In genomic region chr12:77535734-77536133, GRCh38 we compare ENCODE assay signal across 16 cellular contexts.
DNase-seq lines count a peak whose midpoint lies in the region; TF ChIP-seq lines count a peak whose summit lies in the region.
"Had no signal": no experiment of that assay in that cellular context is flagged by ENCODE, and none has a peak within 500 bp of the region (broad histone marks: within the 10 kb centered on the region; RNA-seq: fewer than 3 reads in every experiment).

No MANE protein-coding gene starts in this region.

- no peak overlapping the region for H2BK5ac ChIP-seq in neuronal stem cell (ENCODE audit: low read length)

- no peaks in the 10 kb centered on the region for H3K79me2 ChIP-seq in PC-9 (ENCODE audit: low read depth)

- no peak overlapping the region for H2BK15ac ChIP-seq in neuronal stem cell (ENCODE audit: low read length)

- no peak overlapping the region for H3K27ac ChIP-seq in neuronal stem cell (replicated peaks; ENCODE audit: low read length)
- H3K27ac ChIP-seq in skeletal muscle tissue (ENCODE audit: low read depth, low read length): peak overlapping the region; percentile 26
- no peak overlapping the region for H3K27ac ChIP-seq in CD4-positive, alpha-beta memory T cell (ENCODE audit: low read depth, low read length)
- no peak overlapping the region for H3K27ac ChIP-seq in WERI-Rb-1
- no peak overlapping the region for H3K27ac ChIP-seq in PC-9
- H3K27ac ChIP-seq: GM23248 had no signal

- no CpG with 5 or more reads among the region's 2 CpGs for WGBS in neuronal stem cell (ENCODE audit: extremely low coverage in 2 of 2, insufficient read length in 2 of 2, insufficient replicate concordance in 1 of 2), 2 donors

- intact Hi-C loops in CD4-positive, alpha-beta memory T cell (cut with micrococcal nuclease): no loop called here
- intact Hi-C loops in PC-9 (cut with micrococcal nuclease; ENCODE audit: unreplicated experiment): no loop called here

- H3K4me3 Mint-ChIP-seq in CD4-positive, alpha-beta memory T cell: no peak overlapping the region
- H3K4me3 Mint-ChIP-seq: CD8-positive, alpha-beta T cell had no signal

- H3K27me3 ChIP-seq in neuronal stem cell (ENCODE audit: control insufficient read depth in 3 of 3, insufficient read depth in 3 of 3, low read depth in 1 of 3, low read length in 3 of 3): no peaks in the 10 kb centered on the region
- H3K27me3 ChIP-seq in skeletal muscle tissue (ENCODE audit: control insufficient read depth in 3 of 3, insufficient read depth in 3 of 3, low read length in 3 of 3): no peaks in the 10 kb centered on the region
- H3K27me3 ChIP-seq in CD4-positive, alpha-beta memory T cell (ENCODE audit: insufficient read depth, low read length): no peaks in the 10 kb centered on the region
- no peaks in the 10 kb centered on the region for H3K27me3 ChIP-seq in WERI-Rb-1 (ENCODE audit: insufficient read depth, low read depth, severe bottlenecking)
- H3K27me3 ChIP-seq in PC-9 (ENCODE audit: insufficient read depth, low read depth): no peaks in the 10 kb centered on the region

- H3K18ac ChIP-seq in neuronal stem cell (ENCODE audit: low read length): no peak overlapping the region

- H3K36me3 ChIP-seq in neuronal stem cell (replicated peaks in 1 of 2; ENCODE audit: control insufficient read depth in 2 of 2, insufficient read depth in 2 of 2, low read length in 2 of 2): no peaks in the 10 kb centered on the region
- no peaks in the 10 kb centered on the region for H3K36me3 ChIP-seq in skeletal muscle tissue (ENCODE audit: control insufficient read depth in 3 of 3, insufficient read depth in 3 of 3, low read length in 3 of 3)
- H3K36me3 ChIP-seq in CD4-positive, alpha-beta memory T cell (ENCODE audit: insufficient read depth, low read length): no peaks in the 10 kb centered on the region
- H3K36me3 ChIP-seq in WERI-Rb-1: no peaks in the 10 kb centered on the region
- no peaks in the 10 kb centered on the region for H3K36me3 ChIP-seq in PC-9 (ENCODE audit: low read depth)

- H3K4me3 ChIP-seq in neuronal stem cell (ENCODE audit: low read length in 2 of 2) (no peak overlapping the region), skeletal muscle tissue (ENCODE audit: low read length in 3 of 3) (no peak overlapping the region), WERI-Rb-1 (ENCODE audit: low read depth, low read length) (no peak overlapping the region), PC-9 (no peak overlapping the region)
- H3K4me3 ChIP-seq in CD4-positive, alpha-beta memory T cell (ENCODE audit: low read length in 2 of 2): no peak overlapping the region
- H3K4me3 ChIP-seq: GM12878, GM23248 had no signal

- H3K27ac Mint-ChIP-seq in CD4-positive, alpha-beta memory T cell: no peak overlapping the region
- H3K27ac Mint-ChIP-seq: CD8-positive, alpha-beta T cell had no signal

- H4K8ac ChIP-seq in neuronal stem cell (ENCODE audit: low read depth, low read length): no peak overlapping the region

- no peak overlapping the region for H2AK5ac ChIP-seq in neuronal stem cell (ENCODE audit: low read depth, low read length)

- no peak overlapping the region for H4K91ac ChIP-seq in neuronal stem cell (ENCODE audit: low read depth, low read length, poor library complexity)

- no peak for TF ChIP-seq CTCF in WERI-Rb-1 (IDR thresholded peaks at IDR 0.05; ENCODE audit: low read depth, low read length)
- TF ChIP-seq CTCF in PC-9 (conservative IDR thresholded peaks at IDR 0.05): no peak

- no peak overlapping the region for H3K23ac ChIP-seq in neuronal stem cell (ENCODE audit: low read depth, low read length, poor library complexity)

- no peaks in the 10 kb centered on the region for H3K4me1 ChIP-seq in neuronal stem cell (ENCODE audit: control insufficient read depth in 2 of 2, insufficient read depth in 1 of 2, low read depth in 1 of 2, low read length in 2 of 2)
- H3K4me1 ChIP-seq in skeletal muscle tissue (ENCODE audit: control insufficient read depth in 3 of 3, insufficient read depth in 3 of 3, low read length in 3 of 3): no peaks in the 10 kb centered on the region
- H3K4me1 ChIP-seq in CD4-positive, alpha-beta memory T cell (ENCODE audit: insufficient read depth, low read length): no peaks in the 10 kb centered on the region
- H3K4me1 ChIP-seq in PC-9 (replicated peaks; ENCODE audit: insufficient read depth): no peaks in the 10 kb centered on the region
- H3K4me1 ChIP-seq: Caco-2 had no signal

- H3K27me3 Mint-ChIP-seq in CD4-positive, alpha-beta memory T cell: no peaks in the 10 kb centered on the region

- H2AFZ ChIP-seq in neuronal stem cell (ENCODE audit: low read length) (peak overlapping the region; percentile 12), PC-9 (no peak overlapping the region)
- H2AFZ ChIP-seq: GM23248 had no signal

- no TSS peak for BruUV-seq in PC-9 (replicated peaks; lab: Mats Ljungman, UMichigan)

- no peaks in the 10 kb centered on the region for H3K9me2 ChIP-seq in PC-9 (ENCODE audit: insufficient read depth)

- H2BK12ac ChIP-seq in neuronal stem cell (ENCODE audit: low read length): no peak overlapping the region

- H3K36me3 Mint-ChIP-seq in CD4-positive, alpha-beta memory T cell: no peaks in the 10 kb centered on the region
- H3K36me3 Mint-ChIP-seq: CD8-positive, alpha-beta T cell had no signal

- no peaks in the 10 kb centered on the region for H4K20me1 ChIP-seq in PC-9 (ENCODE audit: insufficient read depth)

- POLR2A ChIA-PET in CD4-positive, alpha-beta memory T cell (lab: Charles Lee; ENCODE audit: partially characterized antibody): no interaction called here
- POLR2A ChIA-PET in PC-9 (lab: Charles Lee; ENCODE audit: unreplicated experiment): no interaction called here

- DNase-seq in amniotic epithelial cell (ENCODE audit: low read depth) (peak; percentile 2), neuronal stem cell (ENCODE audit: low spot score) (no peak), WERI-Rb-1 (no peak), PC-9 (no peak)
- DNase-seq in CD4-positive, alpha-beta memory T cell: no peak
- DNase-seq: C1 segment of cervical spinal cord; Caco-2; CD8-positive, alpha-beta T cell; DMS 273 treated with DMSO at 0.1 percent for 48 hours; DMS79; EL; GDM1; GM23248; H7 had no signal

- no peaks in the 10 kb centered on the region for H3F3A ChIP-seq in PC-9 (ENCODE audit: insufficient read depth, low read depth)

- H3K14ac ChIP-seq in neuronal stem cell (ENCODE audit: low read length): no peak overlapping the region

- H3K4me2 ChIP-seq in neuronal stem cell (ENCODE audit: insufficient read depth, low read length, poor library complexity, severe bottlenecking) (no peak overlapping the region), PC-9 (no peak overlapping the region)

- no peaks in the 10 kb centered on the region for H3K79me1 ChIP-seq in neuronal stem cell (ENCODE audit: low read depth, low read length)

- no peak overlapping the region for H3K9ac ChIP-seq in neuronal stem cell (ENCODE audit: low read depth, low read length, poor library complexity)
- no peak overlapping the region for H3K9ac ChIP-seq in skeletal muscle tissue (ENCODE audit: low read depth in 1 of 3, low read length in 3 of 3)
- H3K9ac ChIP-seq: GM23248 had no signal

- CTCF ChIA-PET in CD4-positive, alpha-beta memory T cell (lab: Charles Lee; ENCODE audit: partially characterized antibody): no interaction called here
- CTCF ChIA-PET in PC-9 (lab: Charles Lee): no interaction called here

- H3K4me1 Mint-ChIP-seq in CD4-positive, alpha-beta memory T cell: no peaks in the 10 kb centered on the region

- H3K9me3 ChIP-seq in neuronal stem cell (replicated peaks in 1 of 2; ENCODE audit: control insufficient read depth in 2 of 2, insufficient read depth in 1 of 2, low read depth in 1 of 2, low read length in 2 of 2) (no peaks in the 10 kb centered on the region), skeletal muscle tissue (ENCODE audit: control insufficient read depth in 3 of 3, low read length in 3 of 3) (no peaks in the 10 kb centered on the region), WERI-Rb-1 (ENCODE audit: severe bottlenecking) (no peaks in the 10 kb centered on the region), PC-9 (ENCODE audit: insufficient read depth, low read depth) (no peaks in the 10 kb centered on the region)
- no peaks in the 10 kb centered on the region for H3K9me3 ChIP-seq in CD4-positive, alpha-beta memory T cell (ENCODE audit: control insufficient read depth in 1 of 2, low read length in 2 of 2)
- H3K9me3 ChIP-seq: Caco-2 had no signal

- H3K4ac ChIP-seq in neuronal stem cell (ENCODE audit: low read length): no peak overlapping the region

- H3K9me3 Mint-ChIP-seq in CD4-positive, alpha-beta memory T cell: peaks cover 0 to 6% (median 3%) of the 10 kb centered on the region in 8 donors

- H2BK120ac ChIP-seq in neuronal stem cell (ENCODE audit: low read depth, low read length): no peak overlapping the region
